In the genomic region with DNA sequence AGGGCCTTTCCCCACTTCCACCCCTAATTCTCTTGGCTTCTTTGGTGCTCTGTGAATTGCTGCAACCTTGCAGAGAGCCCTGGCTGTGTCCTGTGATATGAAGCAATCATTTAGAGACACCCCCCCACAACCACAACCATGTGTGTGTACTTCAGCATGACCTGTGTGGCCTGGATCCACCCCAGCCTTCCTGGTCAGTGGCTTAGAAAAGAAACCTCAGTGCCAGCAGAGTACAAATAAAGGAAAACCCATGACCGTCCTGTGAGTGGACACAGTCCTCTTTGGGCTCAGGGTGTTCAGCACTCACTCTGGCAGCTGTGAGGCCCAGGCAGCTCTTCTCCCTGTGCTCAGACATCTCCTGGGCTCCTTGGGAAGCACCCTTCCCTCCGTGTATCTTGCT, we compare ENCODE assay signal across 17 cellular contexts.
"Had no signal": no experiment of that assay in that cellular context is flagged by ENCODE, and none has a peak within 500 bp of the region (broad histone marks: within the 10 kb centered on the region; RNA-seq: fewer than 3 reads in every experiment).

No MANE protein-coding gene starts in this region.

- H3K4me1 Mint-ChIP-seq: activated CD4-positive, alpha-beta T cell treated with anti-CD3 and anti-CD28 coated beads, Interleukin-2, amount 10 ng/mL, durations not matched to agents 7 days and 5 days; activated naive CD4-positive, alpha-beta T cell treated with anti-CD3 and anti-CD28 coated beads, Interleukin-2, amount 10 ng/mL, durations not matched to agents 7 days and 5 days; activated T-helper 17 cell treated with anti-CD3 and anti-CD28 coated beads, Interleukin-2, amount 50 U/mL, for 72 hours; stimulated activated memory B cell treated with anti-CD40 and anti-IgM and Interleukin-4, amounts not matched to agents 10 μg/mL and 1 μg/mL and 100 μg/mL, for 72 hours had no signal

- H3K9me3 ChIP-seq: psoas muscle had no signal

- H3K4me3 Mint-ChIP-seq: activated CD4-positive, alpha-beta T cell treated with anti-CD3 and anti-CD28 coated beads, Interleukin-2, amount 10 ng/mL, durations not matched to agents 7 days and 5 days; activated naive CD4-positive, alpha-beta T cell treated with anti-CD3 and anti-CD28 coated beads, Interleukin-2, amount 10 ng/mL, durations not matched to agents 7 days and 5 days; activated T-helper 17 cell treated with anti-CD3 and anti-CD28 coated beads, Interleukin-2, amount 50 U/mL, for 72 hours; nephron progenitor cell; stimulated activated memory B cell treated with anti-CD40 and anti-IgM and Interleukin-4, amounts not matched to agents 10 μg/mL and 1 μg/mL and 100 μg/mL, for 72 hours; T-helper 2 cell treated with Interferon-gamma antibody and Interleukin-4, amounts not matched to agents 5 μg/mL and 100 μg/mL, for 36 hours had no signal

- H3K4me1 ChIP-seq: psoas muscle, tibial artery had no signal

- H3K27me3 ChIP-seq: esophagus squamous epithelium, tibial artery had no signal

- DNase-seq: activated CD4-positive, alpha-beta T cell treated with anti-CD3 and anti-CD28 coated beads, Interleukin-2, amount 10 ng/mL, durations not matched to agents 7 days and 5 days; activated naive CD4-positive, alpha-beta T cell treated with anti-CD3 and anti-CD28 coated beads, Interleukin-2, amount 10 ng/mL, durations not matched to agents 7 days and 5 days; caudate nucleus; esophagus squamous epithelium; foreskin fibroblast; hypothalamus; left ventricle myocardium superior; mesendoderm; nephron progenitor cell; occipital lobe; psoas muscle; stimulated activated CD4-positive, alpha-beta T cell treated with anti-CD3 and anti-CD28 coated beads, Interleukin-12 subunit alpha, Interleukin-12 subunit beta, amount 100 ng/mL, for 4 hours; stimulated activated CD4-positive, alpha-beta T cell treated with anti-CD3 and anti-CD28 coated beads, Interleukin-2, amount 100 ng/mL, for 24 hours had no signal

- H3K36me3 Mint-ChIP-seq: activated naive CD4-positive, alpha-beta T cell treated with anti-CD3 and anti-CD28 coated beads, Interleukin-2, amount 10 ng/mL, durations not matched to agents 7 days and 5 days; stimulated activated memory B cell treated with anti-CD40 and anti-IgM and Interleukin-4, amounts not matched to agents 10 μg/mL and 1 μg/mL and 100 μg/mL, for 72 hours had no signal

- H3K4me3 ChIP-seq: esophagus squamous epithelium, psoas muscle, tibial artery had no signal

- H3K27ac ChIP-seq: esophagus squamous epithelium, psoas muscle, tibial artery had no signal

- H3K27ac Mint-ChIP-seq: activated CD4-positive, alpha-beta T cell treated with anti-CD3 and anti-CD28 coated beads, Interleukin-2, amount 10 ng/mL, durations not matched to agents 7 days and 5 days; activated naive CD4-positive, alpha-beta T cell treated with anti-CD3 and anti-CD28 coated beads, Interleukin-2, amount 10 ng/mL, durations not matched to agents 7 days and 5 days; activated T-helper 17 cell treated with anti-CD3 and anti-CD28 coated beads, Interleukin-2, amount 50 U/mL, for 72 hours; nephron progenitor cell; stimulated activated memory B cell treated with anti-CD40 and anti-IgM and Interleukin-4, amounts not matched to agents 10 μg/mL and 1 μg/mL and 100 μg/mL, for 72 hours; T-helper 2 cell treated with Interferon-gamma antibody and Interleukin-4, amounts not matched to agents 5 μg/mL and 100 μg/mL, for 36 hours had no signal

- H3K36me3 ChIP-seq: esophagus squamous epithelium, tibial artery had no signal

- ATAC-seq: activated T-helper 17 cell treated with anti-CD3 and anti-CD28 coated beads, Interleukin-2, amount 50 U/mL, for 72 hours; left ventricle myocardium superior; psoas muscle; stimulated activated memory B cell treated with anti-CD40 and anti-IgM and Interleukin-4, amounts not matched to agents 10 μg/mL and 1 μg/mL and 100 μg/mL, for 72 hours had no signal
